In the genomic region with DNA sequence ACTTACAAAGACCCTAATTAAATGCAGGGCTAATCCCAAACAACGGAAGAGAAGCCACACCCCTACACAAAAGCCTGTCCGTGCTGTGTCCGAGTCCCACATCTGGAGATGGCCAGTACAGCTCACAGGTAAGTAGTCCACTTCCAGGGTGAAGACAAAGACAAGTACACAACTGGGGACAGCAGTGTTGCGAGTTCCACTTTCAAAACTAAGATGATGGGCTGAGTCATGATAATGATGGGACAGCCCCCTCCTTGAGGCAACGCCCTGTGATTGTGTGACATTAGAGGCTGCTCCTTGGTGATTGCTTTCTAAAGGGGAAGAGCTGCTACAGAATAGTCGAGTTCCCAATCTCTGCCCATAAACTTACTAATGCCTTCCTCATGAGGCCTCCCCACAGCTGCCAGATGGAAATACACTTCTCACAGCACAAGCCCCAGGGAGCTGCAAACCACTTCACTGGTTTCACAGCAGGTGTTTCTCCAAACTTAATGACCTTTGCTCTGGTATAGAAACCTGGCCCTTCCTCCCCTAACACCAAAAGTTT, we compare ENCODE assay signal across 8 cellular contexts. TPM values are rescaled to one million over a fixed set of nuclear protein-coding genes. Genes with fewer than 3 reads are reported as not detected.
DNase-seq lines count a peak whose midpoint lies in the region; ATAC-seq and TF ChIP-seq lines count a peak whose summit lies in the region.

No MANE protein-coding gene starts in this region.

- TF ChIP-seq POLR2A in breast epithelium (IDR thresholded peaks at IDR 0.05) = no peak

- no peak for DNase-seq in activated CD4-positive, CD25-positive, alpha-beta regulatory T cell (lab: John Stamatoyannopoulos, UW)
- DNase-seq in RPMI8226 (peak; percentile 54), mucosa of descending colon (no peak), DMS79 (lab: John Stamatoyannopoulos, UW) (no peak), DMS79 treated with DMSO at 0.1 percent for 48 hours (lab: John Stamatoyannopoulos, UW) (no peak), breast epithelium (ENCODE audit: low spot score in 2 of 2) (no peak)

- H3K4me1 ChIP-seq in mucosa of descending colon (ENCODE audit: low read depth) = no peaks in the 10 kb centered on the region
- no peaks in the 10 kb centered on the region for H3K4me1 ChIP-seq in breast epithelium

- H3K36me3 ChIP-seq in mucosa of descending colon (ENCODE audit: low read depth) (no peaks in the 10 kb centered on the region), breast epithelium (no peaks in the 10 kb centered on the region)

- H3K4me3 ChIP-seq in mucosa of descending colon (no peak overlapping the region), breast epithelium (no peak overlapping the region)

- no peaks in the 10 kb centered on the region for H3K27me3 ChIP-seq in breast epithelium

- H3K9me3 ChIP-seq in mucosa of descending colon (no peaks in the 10 kb centered on the region), breast epithelium (no peaks in the 10 kb centered on the region)

- TF ChIP-seq CTCF in mucosa of descending colon (IDR thresholded peaks at IDR 0.05) (no peak), breast epithelium (IDR thresholded peaks at IDR 0.05) (no peak)

- peak; percentile 98 to 100 for ATAC-seq in activated CD4-positive, CD25-positive, alpha-beta regulatory T cell treated with anti-CD3 and anti-CD28 coated beads, Interleukin-2, amount 50 U/mL, for 24 hours
- ATAC-seq in HG02852 (IDR thresholded peaks at IDR 0.05; ENCODE audit: unreplicated experiment) (peak; percentile 94), mucosa of descending colon (peak; percentile 88)

- intact Hi-C loops in mucosa of descending colon (cut with DNase I, micrococcal nuclease) = no loop called here
- intact Hi-C loops in breast epithelium (cut with DNase I; ENCODE audit: low total_unique reads) = no loop called here

- no peak overlapping the region for H3K27ac ChIP-seq in breast epithelium

RNA-seq across cellular contexts. Expression of a gene that starts 27.6 kb away (rescaled TPM):
- total RNA-seq in mucosa of descending colon (10 to 100 TPM; 14.7 to 18.7 (median 15.2) TPM), breast epithelium (10 to 100 TPM in 2 of 3 donors, 1 to 10 TPM in 1; 9.5 to 11.7 (median 10.1) TPM)

RNA-seq across cellular contexts. Expression of a gene that starts 56.8 kb away (rescaled TPM):
- 10 to 100 TPM; 19.7 to 22.8 (median 19.8) TPM for total RNA-seq in mucosa of descending colon
- 10 to 100 TPM; 17.9 to 35.1 (median 30.2) TPM for total RNA-seq in breast epithelium

RNA-seq across cellular contexts. Expression of a gene that starts 58.3 kb away (rescaled TPM):
- total RNA-seq in mucosa of descending colon (10 to 100 TPM; 46.8 to 87.9 (median 83.4) TPM), breast epithelium (10 to 100 TPM; 14.0 to 36.8 (median 15.1) TPM)
